In the genomic region with DNA sequence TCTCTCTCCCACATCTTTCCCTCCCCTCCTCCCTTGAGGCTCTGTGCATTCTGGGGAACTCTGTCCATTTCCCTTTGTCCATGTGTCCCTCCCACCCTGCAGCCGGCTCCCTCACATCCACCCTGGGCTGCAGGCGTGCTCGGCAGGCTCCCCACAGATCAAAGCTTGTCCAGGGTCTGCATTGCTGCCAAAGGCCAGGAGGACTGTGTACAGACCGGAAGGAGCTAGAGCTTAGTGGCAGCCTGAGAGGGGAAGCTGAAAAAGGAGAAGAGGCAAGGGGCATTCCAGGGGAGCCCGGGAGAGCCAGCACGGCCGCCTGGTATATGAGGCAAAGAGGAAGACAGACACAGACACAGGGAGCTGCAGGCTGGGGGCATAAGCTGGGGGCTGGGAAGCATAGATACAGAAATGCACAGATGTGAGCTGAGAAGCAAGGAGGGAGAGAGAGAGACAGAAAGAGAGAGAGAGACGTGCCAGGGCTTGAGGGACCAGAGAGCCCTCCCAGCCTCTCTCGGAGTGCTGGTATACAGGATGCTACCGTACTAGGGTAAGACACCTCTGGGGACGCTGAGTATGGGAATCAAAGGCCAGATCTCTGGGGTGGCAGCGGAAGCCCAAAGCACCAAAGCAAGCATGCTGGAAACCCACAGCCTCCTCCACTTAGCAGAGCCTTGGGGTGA, we compare ENCODE assay signal across 8 cellular contexts. TPM values are rescaled to one million over a fixed set of nuclear protein-coding genes. Genes with fewer than 3 reads are reported as not detected.
A peak's percentile ranks its signal among the peaks of the same experiment; 100 is the strongest.
DNase-seq lines count a peak whose midpoint lies in the region; ATAC-seq, FAIRE-seq and TF ChIP-seq lines count a peak whose summit lies in the region.

No MANE protein-coding gene starts in this region.

- H3K9me3 ChIP-seq in GM23248 (ENCODE audit: low read depth): no peaks in the 10 kb centered on the region
- H3K9me3 ChIP-seq in endodermal cell (ENCODE audit: control insufficient read depth, low read length): no peaks in the 10 kb centered on the region
- H3K9me3 ChIP-seq in psoas muscle: no peaks in the 10 kb centered on the region
- H3K9me3 ChIP-seq in uterus: no peaks in the 10 kb centered on the region

- no peaks in the 10 kb centered on the region; the same call in 1 of the 2 replicates for H3F3A ChIP-seq in GM23248 (ENCODE audit: insufficient read depth)

- H3K4me3 Mint-ChIP-seq in endodermal cell: no peak overlapping the region

- no peaks in the 10 kb centered on the region; the same call in 1 of the 2 replicates for H3K27me3 ChIP-seq in GM23248 (replicated peaks; ENCODE audit: insufficient read depth)
- H3K27me3 ChIP-seq in endodermal cell (ENCODE audit: control insufficient read depth, insufficient read depth, low read length, poor library complexity, severe bottlenecking): peaks cover 32% of the 10 kb centered on the region
- H3K27me3 ChIP-seq in psoas muscle (ENCODE audit: insufficient read depth in 3 of 3, low read length in 2 of 3): peaks cover 0 to 10% (median 2%) of the 10 kb centered on the region in 3 donors
- H3K27me3 ChIP-seq in uterus: no peaks in the 10 kb centered on the region

- peaks cover 27% of the 10 kb centered on the region for H3K4me1 Mint-ChIP-seq in endodermal cell

- no peaks in the 10 kb centered on the region for H3K9me2 ChIP-seq in GM23248 (ENCODE audit: insufficient read depth)

- no peak overlapping the region for H3K27ac Mint-ChIP-seq in endodermal cell

- TF ChIP-seq CTCF in endodermal cell (conservative IDR thresholded peaks at IDR 0.05): no peak
- TF ChIP-seq CTCF in psoas muscle (IDR thresholded peaks at IDR 0.05): no peak
- TF ChIP-seq CTCF in uterus (IDR thresholded peaks at IDR 0.05): no peak

- in situ Hi-C loops in GM23248 (cut with MboI): no loop called here

- FAIRE-seq in frontal cortex (lab: Jason Lieb, UNC): no peak

- no peaks in the 10 kb centered on the region for H3K36me3 Mint-ChIP-seq in endodermal cell (ENCODE audit: low read depth)

- intact Hi-C loops in psoas muscle (cut with DNase I) (no loop called here), uterus (cut with DNase I; ENCODE audit: low total_unique reads) (no loop called here)

- no peak overlapping the region for H3K27ac ChIP-seq in GM23248
- peak overlapping the region; percentile 73 for H3K27ac ChIP-seq in endodermal cell (ENCODE audit: low read depth, low read length)
- no peak overlapping the region for H3K27ac ChIP-seq in psoas muscle
- H3K27ac ChIP-seq in uterus: no peak overlapping the region

- no peaks in the 10 kb centered on the region for H3K4me1 ChIP-seq in GM23248 (ENCODE audit: insufficient read depth)
- H3K4me1 ChIP-seq in endodermal cell (ENCODE audit: control insufficient read depth, insufficient read depth, low read length): no peaks in the 10 kb centered on the region
- no peaks in the 10 kb centered on the region for H3K4me1 ChIP-seq in psoas muscle
- H3K4me1 ChIP-seq in uterus: no peaks in the 10 kb centered on the region

- H3K9ac ChIP-seq in GM23248 (no peak overlapping the region), endodermal cell (ENCODE audit: extremely low read depth, low read length, poor library complexity, severe bottlenecking) (no peak overlapping the region)

- H2AFZ ChIP-seq in GM23248: peak overlapping the region; percentile 63; the same call in 1 of the 2 replicates

- H3K36me3 ChIP-seq in GM23248 (ENCODE audit: low read depth) (no peaks in the 10 kb centered on the region), endodermal cell (ENCODE audit: control insufficient read depth, insufficient read depth, low read length) (no peaks in the 10 kb centered on the region), psoas muscle (ENCODE audit: insufficient read depth in 1 of 2, low read depth in 1 of 2) (no peaks in the 10 kb centered on the region), uterus (no peaks in the 10 kb centered on the region)

- DNase-seq in GM23248: no peak
- DNase-seq in T follicular helper cell (ENCODE audit: low read depth): peak; percentile 39
- DNase-seq in endodermal cell: no peak
- DNase-seq in psoas muscle: peak; percentile 39 to 63
- DNase-seq in uterus: no peak
- DNase-seq in frontal cortex (ENCODE audit: low spot score in 2 of 2): no peak

- no peak overlapping the region for H3K4me2 ChIP-seq in GM23248 (ENCODE audit: unreplicated experiment)

- H4K20me1 ChIP-seq in GM23248 (ENCODE audit: insufficient read depth): no peaks in the 10 kb centered on the region

- H3K27me3 Mint-ChIP-seq in endodermal cell (ENCODE audit: insufficient read depth): peaks cover 73% of the 10 kb centered on the region

- H3K79me2 ChIP-seq in GM23248 (ENCODE audit: insufficient read depth): no peaks in the 10 kb centered on the region

- ATAC-seq in psoas muscle (no peak), GM21381 (IDR thresholded peaks at IDR 0.05; ENCODE audit: unreplicated experiment) (no peak), HG02870 (IDR thresholded peaks at IDR 0.05; ENCODE audit: unreplicated experiment) (no peak)

- H3K9me3 Mint-ChIP-seq in endodermal cell: peaks cover 3% of the 10 kb centered on the region

- H3K4me3 ChIP-seq in GM23248: no peak overlapping the region
- no peak overlapping the region for H3K4me3 ChIP-seq in endodermal cell (ENCODE audit: low read length)
- H3K4me3 ChIP-seq in psoas muscle: no peak overlapping the region
- H3K4me3 ChIP-seq in uterus: no peak overlapping the region

- 34 to 39% methylated on average over 10 to 12 of the region's 12 CpGs for WGBS in GM23248 (ENCODE audit: low coverage in 1 of 2, low lambda C conversion rate in 2 of 2, missing lambda C conversion rate in 2 of 2), 2 experiments
- WGBS in endodermal cell (ENCODE audit: insufficient coverage in 1 of 2, insufficient read length in 1 of 2), 2 experiments: 64 to 71% methylated on average over 6 to 12 of the region's 12 CpGs
- 26 to 28% (median 26%) methylated on average over 12 of the region's 12 CpGs for WGBS in psoas muscle, 3 donors

- no peak for TF ChIP-seq POLR2A in uterus (IDR thresholded peaks at IDR 0.05)

RNA-seq across cellular contexts. Expression of a gene that starts 3.3 kb away (rescaled TPM):
- not detected in 2 replicates for total RNA-seq in GM23248 (2014; rRNA removed; shearing (Covaris generic))
- polyA plus RNA-seq in GM23248 (2016; fragmentation: Nextera tagmentation; extraction: Ambion mirVana): not detected in 2 replicates
- total RNA-seq in endodermal cell: 1 to 10 TPM in 1 of 2 donors, under 1 TPM in 1; 0.77 to 1.3 TPM
- 2.2 TPM for polyA plus RNA-seq in endodermal cell (2013, experiment 1 of 2)
- polyA plus RNA-seq in endodermal cell (2013, experiment 2 of 2): 1.7 TPM
- 1 to 10 TPM; 2.3 to 4.9 (median 4.0) TPM for total RNA-seq in psoas muscle
- polyA plus RNA-seq in psoas muscle: 1 to 10 TPM in 1 of 3 donors, under 1 TPM in 2; 0.47 to 1.5 (median 0.91) TPM
- 10 to 100 TPM in 2 of 4 donors, 1 to 10 TPM in 2; 1.0 to 24.3 (median 10.4) TPM for total RNA-seq in uterus
- 2.0 TPM for total RNA-seq in frontal cortex

RNA-seq across cellular contexts. Expression of a gene that starts 20.3 kb away (rescaled TPM):
- total RNA-seq in GM23248 (2014; rRNA removed; shearing (Covaris generic)): not detected in 2 replicates
- 0.29 TPM in 1 of 2 replicates, not detected in the other for polyA plus RNA-seq in GM23248 (2016; fragmentation: Nextera tagmentation; extraction: Ambion mirVana)
- 1 to 10 TPM; 1.9 to 7.3 TPM for total RNA-seq in endodermal cell
- 8.4 TPM for polyA plus RNA-seq in endodermal cell (2013, experiment 1 of 2)
- 5.8 TPM for polyA plus RNA-seq in endodermal cell (2013, experiment 2 of 2)
- total RNA-seq in psoas muscle: under 1 TPM in 2 of 4 donors, not detected in 2; 0.11 to 0.24 TPM
- polyA plus RNA-seq in psoas muscle: under 1 TPM in 2 of 3 donors, not detected in 1; 0.05 to 0.06 TPM
- total RNA-seq in uterus: 10 to 100 TPM in 1 of 4 donors, 1 to 10 TPM in 2, under 1 TPM in 1; 0.41 to 14.6 (median 4.0) TPM
- under 0.01 TPM for total RNA-seq in frontal cortex

RNA-seq across cellular contexts. Expression of a gene that starts 26.5 kb away (rescaled TPM):
- total RNA-seq in GM23248 (2014; rRNA removed; shearing (Covaris generic)): 109 and 130 TPM in 2 replicates
- polyA plus RNA-seq in GM23248 (2016; fragmentation: Nextera tagmentation; extraction: Ambion mirVana) (238 and 250 TPM in 2 replicates), psoas muscle (10 to 100 TPM; 65.4 to 93.7 (median 87.7) TPM)
- total RNA-seq in endodermal cell (100 to 1,000 TPM; 637 to 888 TPM), psoas muscle (100 to 1,000 TPM in 1 of 4 donors, 10 to 100 TPM in 3; 69.0 to 104 (median 77.1) TPM), uterus (100 to 1,000 TPM; 105 to 853 (median 140) TPM), frontal cortex (47.7 TPM)
- polyA plus RNA-seq in endodermal cell (2013, experiment 1 of 2): 935 TPM
- polyA plus RNA-seq in endodermal cell (2013, experiment 2 of 2): 1,020 TPM

RNA-seq across cellular contexts. Expression of a gene that starts 29.0 kb away (rescaled TPM):
- total RNA-seq in GM23248 (2014; rRNA removed; shearing (Covaris generic)): 0.51 and 2.8 TPM in 2 replicates
- polyA plus RNA-seq in GM23248 (2016; fragmentation: Nextera tagmentation; extraction: Ambion mirVana) (0.14 and 0.21 TPM in 2 replicates), psoas muscle (1 to 10 TPM in 1 of 3 donors, under 1 TPM in 2; 0.60 to 1.8 (median 0.61) TPM)
- total RNA-seq in endodermal cell (10 to 100 TPM; 14.7 to 15.0 TPM), psoas muscle (1 to 10 TPM in 3 of 4 donors, under 1 TPM in 1; 0.50 to 2.8 (median 1.2) TPM), uterus (10 to 100 TPM in 1 of 4 donors, 1 to 10 TPM in 2, under 1 TPM in 1; 0.29 to 23.1 (median 3.4) TPM), frontal cortex (81.1 TPM)
- 26.3 TPM for polyA plus RNA-seq in endodermal cell (2013, experiment 1 of 2)
- 22.4 TPM for polyA plus RNA-seq in endodermal cell (2013, experiment 2 of 2)

RNA-seq across cellular contexts. Expression of a gene that starts 35.5 kb away (rescaled TPM):
- 32.5 and 43.0 TPM in 2 replicates for total RNA-seq in GM23248 (2014; rRNA removed; shearing (Covaris generic))
- polyA plus RNA-seq in GM23248 (2016; fragmentation: Nextera tagmentation; extraction: Ambion mirVana) (37.6 and 39.1 TPM in 2 replicates), psoas muscle (1 to 10 TPM in 2 of 3 donors, under 1 TPM in 1; 0.87 to 1.2 (median 1.1) TPM)
- total RNA-seq in endodermal cell (10 to 100 TPM; 58.4 to 63.1 TPM), psoas muscle (1 to 10 TPM; 1.3 to 4.2 (median 3.2) TPM), uterus (10 to 100 TPM; 27.4 to 90.1 (median 59.9) TPM), frontal cortex (11.0 TPM)
- 41.9 TPM for polyA plus RNA-seq in endodermal cell (2013, experiment 1 of 2)
- 40.0 TPM for polyA plus RNA-seq in endodermal cell (2013, experiment 2 of 2)

Comparison
In these comparisons a context has a peak if more than half of its experiments do, and no peak if none do; other contexts are left out.
1. DNase-seq: peak in T follicular helper cell (single experiment) and psoas muscle (2 of 2); none in GM23248 (single experiment), endodermal cell (single experiment), uterus (0 of 2) and frontal cortex (0 of 2).